In the genomic region with DNA sequence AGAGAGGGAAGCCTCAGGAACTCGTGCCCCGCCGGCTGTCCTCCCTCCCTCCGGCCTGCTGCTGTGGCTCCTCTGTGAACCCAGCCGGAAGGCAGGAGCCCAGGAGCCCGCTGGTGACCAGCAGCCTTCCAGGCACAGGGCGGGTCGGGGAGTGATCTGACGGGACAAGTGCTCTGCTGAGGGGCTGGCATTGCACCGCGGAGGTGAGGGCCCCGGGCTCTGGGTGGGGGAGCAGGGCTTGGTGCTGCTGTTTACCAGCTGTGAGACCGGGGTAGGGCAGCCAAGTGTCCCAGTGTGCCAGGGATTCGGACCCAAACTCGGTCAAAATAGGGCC, we compare ENCODE assay signal across 13 cellular contexts. TPM values are rescaled to one million over a fixed set of nuclear protein-coding genes. Genes with fewer than 3 reads are reported as not detected.
"Had no signal": no experiment of that assay in that cellular context is flagged by ENCODE, and none has a peak within 500 bp of the region (broad histone marks: within the 10 kb centered on the region; RNA-seq: fewer than 3 reads in every experiment).

No MANE protein-coding gene starts in this region.

- H3K4me1 ChIP-seq: prostate gland had no signal

- H3K27ac ChIP-seq: prostate gland, right lobe of liver, suprapubic skin, uterus had no signal

- H3K4me3 ChIP-seq: coronary artery, prostate gland, right lobe of liver, suprapubic skin, uterus had no signal

- ATAC-seq: activated naive CD8-positive, alpha-beta T cell treated with anti-CD3 and anti-CD28 coated beads, Interleukin-2, amount 50 U/mL, for 24 hours; natural killer cell treated with Interleukin-12 subunit alpha and Interleukin-12 subunit beta and Interleukin-15 and Interleukin-18, amount 100 ng/mL, for 72 hours; right lobe of liver had no signal

- H3K36me3 ChIP-seq: prostate gland, right lobe of liver, suprapubic skin, uterus had no signal

- H3K9me3 ChIP-seq: prostate gland, right lobe of liver, suprapubic skin, uterus had no signal

- DNase-seq: activated CD4-positive, alpha-beta T cell treated with anti-CD3 and anti-CD28 coated beads, Interleukin-2, amount 10 ng/mL, durations not matched to agents 24 days and 14 days; activated naive CD8-positive, alpha-beta T cell treated with anti-CD3 and anti-CD28 coated beads, Interleukin-2, amount 50 U/mL, for 24 hours; effector CD8-positive, alpha-beta T cell; right lobe of liver; stimulated activated CD4-positive, alpha-beta T cell treated with anti-CD3 and anti-CD28 coated beads, Interleukin-1b, Interleukin-23, amount 100 ng/mL, for 48 hours; stimulated activated naive B cell treated with anti-CD40 and anti-IgM and Interleukin-4, amounts not matched to agents 10 μg/mL and 1 μg/mL and 100 μg/mL, for 72 hours; uterus had no signal

- H3K27me3 ChIP-seq: right lobe of liver, suprapubic skin, uterus had no signal

RNA-seq across cellular contexts. Expression of gene FLRT1, which starts 53.3 kb away (rescaled TPM):
- total RNA-seq: activated CD4-positive, alpha-beta T cell treated with anti-CD3 and anti-CD28 coated beads, Interleukin-2, amount 10 ng/mL, durations not matched to agents 24 days and 14 days; activated T-helper 1 cell treated with anti-CD3 and anti-CD28 coated beads, Interleukin-12 subunit alpha, Interleukin-12 subunit beta, Interleukin-2, Interleukin-4 antibody, amounts not matched to agents 30 ng/mL and 10 ng/mL and 1 ng/mL, durations not matched to agents 14 hours and 24 hours and 36 hours; natural killer cell treated with Interleukin-12 subunit alpha and Interleukin-12 subunit beta and Interleukin-15 and Interleukin-18, amount 100 ng/mL, for 72 hours; omental fat pad; suprapubic skin had no signal
